9 cellular contexts compared by ENCODE assay signal in genomic region chr5:108858959-108859358, GRCh38.
A peak's percentile ranks its signal among the peaks of the same experiment; 100 is the strongest.
DNase-seq lines count a peak whose midpoint lies in the region; ATAC-seq, FAIRE-seq and TF ChIP-seq lines count a peak whose summit lies in the region.
"Had no signal": no experiment of that assay in that cellular context is flagged by ENCODE, and none has a peak within 500 bp of the region (broad histone marks: within the 10 kb centered on the region; RNA-seq: fewer than 3 reads in every experiment).

No MANE protein-coding gene starts in this region.

- no peak for TF ChIP-seq CTCF in fibroblast of pulmonary artery (IDR thresholded peaks at IDR 0.05; ENCODE audit: low read length, missing control alignments)
- TF ChIP-seq CTCF in spleen (IDR thresholded peaks at IDR 0.05 in 8 of 11, conservative IDR thresholded peaks at IDR 0.05 in 3 of 11): no peak

- H3K36me3 ChIP-seq in small intestine (ENCODE audit: control insufficient read depth in 2 of 2, insufficient read depth in 2 of 2, low read length in 2 of 2) (no peaks in the 10 kb centered on the region), spleen (peaks cover 0 to 6% (median 0%) of the 10 kb centered on the region in 6 donors)

- no peak for FAIRE-seq in small intestine (lab: Jason Lieb, UNC)

- H3K27ac ChIP-seq in small intestine (ENCODE audit: low read depth in 1 of 2, low read length in 1 of 2) (no peak overlapping the region), spleen (no peak overlapping the region)
- H3K27ac ChIP-seq: VCaP had no signal

- ATAC-seq in GM18511 (IDR thresholded peaks at IDR 0.05; ENCODE audit: unreplicated experiment) (peak; percentile 97), HG02588 (IDR thresholded peaks at IDR 0.05; ENCODE audit: unreplicated experiment) (peak; percentile 98)

- DNase-seq in LHCN-M2 (ENCODE audit: low read depth) (peak; percentile 26), fibroblast of pulmonary artery (ENCODE audit: low read depth) (peak; percentile 70), small intestine (no peak), COLO829 (ENCODE audit: low spot score) (no peak), NCI-H510A treated with DMSO at 0.1 percent for 48 hours (lab: John Stamatoyannopoulos, UW) (no peak), spleen (no peak)

- H3K9me3 ChIP-seq in small intestine (ENCODE audit: control insufficient read depth, low read depth) (no peaks in the 10 kb centered on the region), spleen (no peaks in the 10 kb centered on the region)

- no peaks in the 10 kb centered on the region for H3K4me1 ChIP-seq in small intestine (ENCODE audit: control insufficient read depth in 2 of 2, insufficient read depth in 1 of 2, low read depth in 1 of 2, low read length in 1 of 2)
- H3K4me1 ChIP-seq in spleen: peaks cover 0 to 16% (median 10%) of the 10 kb centered on the region in 6 donors

- 59 to 79% (median 71%) methylated on average over 2 of the region's 2 CpGs for WGBS in small intestine, 3 donors
- WGBS in spleen, 5 donors: 29 to 40% (median 33%) methylated on average over 2 of the region's 2 CpGs

- H3K27me3 ChIP-seq in small intestine (ENCODE audit: control insufficient read depth in 2 of 2, insufficient read depth in 2 of 2, low read length in 2 of 2) (no peaks in the 10 kb centered on the region), spleen (replicated peaks in 1 of 7) (no peaks in the 10 kb centered on the region)

- TF ChIP-seq POLR2A in spleen (IDR thresholded peaks at IDR 0.05): no peak

- H3K4me3 ChIP-seq in fibroblast of pulmonary artery (replicated peaks; ENCODE audit: low read depth, low read length): no peak overlapping the region
- no peak overlapping the region for H3K4me3 ChIP-seq in small intestine (ENCODE audit: low read depth in 1 of 2, low read length in 2 of 2)
- no peak overlapping the region for H3K4me3 ChIP-seq in spleen

- intact Hi-C loops in spleen (cut with DNase I; ENCODE audit: low total_unique reads): no loop called here

Comparison
In these comparisons a context has a peak if more than half of its experiments do, and no peak if none do; other contexts are left out.
1. DNase-seq: peak in LHCN-M2 (single experiment) and fibroblast of pulmonary artery (single experiment); none in small intestine (single experiment), COLO829 (single experiment), NCI-H510A treated with DMSO at 0.1 percent for 48 hours (single experiment) and spleen (single experiment).